ENCODE assay signal across 8 cellular contexts in genomic region chr3:100893590-100893989, GRCh38.
A peak's percentile ranks its signal among the peaks of the same experiment; 100 is the strongest.
DNase-seq lines count a peak whose midpoint lies in the region; FAIRE-seq and TF ChIP-seq lines count a peak whose summit lies in the region.

No MANE protein-coding gene starts in this region.

- no peaks in the 10 kb centered on the region for H3K36me3 ChIP-seq in bronchial epithelial cell (ENCODE audit: control insufficient read depth, insufficient read depth, low read length)

- no peaks in the 10 kb centered on the region for H3K27me3 ChIP-seq in bronchial epithelial cell (ENCODE audit: control insufficient read depth, insufficient read depth, low read length)

- no peak for FAIRE-seq in bronchial epithelial cell (lab: Jason Lieb, UNC)

- H3K4me3 ChIP-seq in bronchial epithelial cell (ENCODE audit: low read depth, low read length), result no peak overlapping the region

- TF ChIP-seq CTCF in AG09319 (IDR thresholded peaks at IDR 0.05; ENCODE audit: low read depth, low read length) (peak; percentile 46), bronchial epithelial cell (IDR thresholded peaks at IDR 0.05; ENCODE audit: insufficient read depth, low read length, severe bottlenecking) (peak; percentile 79)

- no peak for DNase-seq in AG09319 (ENCODE audit: extremely low read depth, low read depth)
- DNase-seq in HPDE6-E6E7 (ENCODE audit: extremely low spot score), result peak; percentile 17
- peak; percentile 47 for DNase-seq in bronchial epithelial cell (ENCODE audit: low read depth)
- DNase-seq in lung microvascular endothelial cell (ENCODE audit: low read depth in 2 of 2), result peak; percentile 72 to 83
- no peak for DNase-seq in central memory CD4-positive, alpha-beta T cell
- DNase-seq in stimulated activated CD8-positive, alpha-beta memory T cell treated with anti-CD3 and anti-CD28 coated beads, Interleukin-4, amount 100 ng/mL, for 48 hours, result no peak
- DNase-seq in T1000 (lab: John Stamatoyannopoulos, UW), result no peak
- DNase-seq in mucosa of gallbladder (ENCODE audit: low spot score), result no peak

Comparison
In these comparisons a context has a peak if more than half of its experiments do, and no peak if none do; other contexts are left out.
1. DNase-seq: peak in HPDE6-E6E7 (single experiment), bronchial epithelial cell (single experiment) and lung microvascular endothelial cell (2 of 2); none in AG09319 (single experiment), central memory CD4-positive, alpha-beta T cell (single experiment), stimulated activated CD8-positive, alpha-beta memory T cell treated with anti-CD3 and anti-CD28 coated beads, Interleukin-4, amount 100 ng/mL, for 48 hours (single experiment), T1000 (single experiment) and mucosa of gallbladder (single experiment).